In the genomic region with DNA sequence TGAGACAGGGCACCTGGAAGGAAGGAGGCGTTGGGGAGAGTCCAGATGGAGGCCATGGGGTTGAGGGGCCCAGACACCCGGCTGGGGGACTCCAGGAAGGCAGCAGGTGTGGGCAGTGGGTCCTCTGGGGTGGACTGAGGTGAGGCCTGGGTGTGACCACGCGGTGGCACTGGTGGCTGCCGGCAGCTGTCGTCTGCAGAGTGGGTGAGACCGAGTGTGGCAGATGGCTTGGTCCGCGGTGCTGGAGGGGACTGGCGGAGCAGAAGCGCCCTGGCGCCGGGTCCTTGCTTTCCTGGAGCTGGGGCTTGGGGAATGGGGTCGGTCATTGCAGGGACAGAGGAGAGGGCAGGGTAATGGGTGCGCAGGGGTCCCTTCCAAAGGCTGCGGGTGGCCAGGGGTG, we compare ENCODE assay signal across 8 cellular contexts. TPM values are rescaled to one million over a fixed set of nuclear protein-coding genes. Genes with fewer than 3 reads are reported as not detected.
DNase-seq lines count a peak whose midpoint lies in the region; ATAC-seq and TF ChIP-seq lines count a peak whose summit lies in the region.

No MANE protein-coding gene starts in this region.

- TF ChIP-seq CTCF in progenitor cell of endocrine pancreas (IDR thresholded peaks at IDR 0.05; ENCODE audit: unreplicated experiment), result no peak

- peaks cover 42% of the 10 kb centered on the region for H3K27me3 ChIP-seq in effector memory CD4-positive, alpha-beta T cell (replicated peaks; ENCODE audit: control insufficient read depth, insufficient read depth, low read length, poor library complexity, severe bottlenecking)
- no peaks in the 10 kb centered on the region for H3K27me3 ChIP-seq in MG63

- H3K36me3 Mint-ChIP-seq in progenitor cell of endocrine pancreas (ENCODE audit: insufficient read depth), result peaks cover 2% of the 10 kb centered on the region

- H3K27me3 Mint-ChIP-seq in progenitor cell of endocrine pancreas, result no peaks in the 10 kb centered on the region

- no peak overlapping the region for H3K27ac ChIP-seq in effector memory CD4-positive, alpha-beta T cell (ENCODE audit: insufficient read depth, low read length, poor library complexity, severe bottlenecking)

- peak overlapping the region; percentile 33 for H3K4me3 ChIP-seq in effector memory CD4-positive, alpha-beta T cell (ENCODE audit: insufficient read depth, low read depth, low read length, poor library complexity, severe bottlenecking)
- H3K4me3 ChIP-seq in MG63, result no peak overlapping the region

- H3K27ac Mint-ChIP-seq in progenitor cell of endocrine pancreas, result peak overlapping the region; percentile 85

- H3K9me3 ChIP-seq in effector memory CD4-positive, alpha-beta T cell (ENCODE audit: control insufficient read depth, low read length), result no peaks in the 10 kb centered on the region
- H3K9me3 ChIP-seq in MG63, result no peaks in the 10 kb centered on the region

- H3K9me3 Mint-ChIP-seq in progenitor cell of endocrine pancreas (ENCODE audit: low read depth), result no peaks in the 10 kb centered on the region

- H3K4me3 Mint-ChIP-seq in progenitor cell of endocrine pancreas (ENCODE audit: low read depth), result peak overlapping the region; percentile 56

- no peak for ATAC-seq in GM18868 (IDR thresholded peaks at IDR 0.05; ENCODE audit: unreplicated experiment)

- no peaks in the 10 kb centered on the region for H3K36me3 ChIP-seq in effector memory CD4-positive, alpha-beta T cell (ENCODE audit: control insufficient read depth, insufficient read depth, low read length)
- H3K36me3 ChIP-seq in MG63, result no peaks in the 10 kb centered on the region

- H3K4me1 ChIP-seq in effector memory CD4-positive, alpha-beta T cell (ENCODE audit: control insufficient read depth, insufficient read depth, low read length, poor library complexity, severe bottlenecking), result peaks cover 14% of the 10 kb centered on the region

- H3K4me1 Mint-ChIP-seq in progenitor cell of endocrine pancreas (ENCODE audit: low read depth), result peaks cover 7% of the 10 kb centered on the region

- DNase-seq in NOMO-1 treated with dmso at 0.1 percent for 144 hours (lab: John Stamatoyannopoulos, UW; ENCODE audit: unreplicated experiment), result peak; percentile 34
- DNase-seq in NOMO-1 (lab: John Stamatoyannopoulos, UW; ENCODE audit: unreplicated experiment in 2 of 2), result no peak
- peak; percentile 52 for DNase-seq in NCI-H2227 (lab: John Stamatoyannopoulos, UW; ENCODE audit: unreplicated experiment)
- no peak for DNase-seq in effector memory CD4-positive, alpha-beta T cell
- no peak for DNase-seq in progenitor cell of endocrine pancreas (ENCODE audit: low spot score, unreplicated experiment)
- no peak for DNase-seq in OCI-M2 (lab: John Stamatoyannopoulos, UW; ENCODE audit: unreplicated experiment)
- DNase-seq in MG63, result no peak

RNA-seq across cellular contexts. Expression of gene AGRN, which starts 12.5 kb away (rescaled TPM):
- total RNA-seq in progenitor cell of endocrine pancreas, result 330 and 335 TPM in 2 replicates
- 38.0 and 70.2 TPM in 2 replicates for total RNA-seq in MG63 (2014; rRNA removed; shearing (Covaris generic); ENCODE audit: low replicate concordance)

RNA-seq across cellular contexts. Expression of gene ISG15, which starts 19.1 kb away (rescaled TPM):
- 13.6 and 14.3 TPM in 2 replicates for total RNA-seq in progenitor cell of endocrine pancreas
- 68.0 and 98.4 TPM in 2 replicates for total RNA-seq in MG63 (2014; rRNA removed; shearing (Covaris generic); ENCODE audit: low replicate concordance)

RNA-seq across cellular contexts. Expression of gene HES4, which starts 32.5 kb away (rescaled TPM):
- total RNA-seq in progenitor cell of endocrine pancreas, result 83.8 and 87.4 TPM in 2 replicates
- 17.6 and 25.5 TPM in 2 replicates for total RNA-seq in MG63 (2014; rRNA removed; shearing (Covaris generic); ENCODE audit: low replicate concordance)

RNA-seq across cellular contexts. Expression of gene RNF223, which starts 41.7 kb away (rescaled TPM):
- total RNA-seq in progenitor cell of endocrine pancreas, result not detected in 2 replicates
- not detected in 2 replicates for total RNA-seq in MG63 (2014; rRNA removed; shearing (Covaris generic); ENCODE audit: low replicate concordance)

RNA-seq across cellular contexts. Expression of gene PERM1, which starts 50.5 kb away (rescaled TPM):
- not detected in 2 replicates for total RNA-seq in progenitor cell of endocrine pancreas
- 0.13 TPM in 1 of 2 replicates, not detected in the other for total RNA-seq in MG63 (2014; rRNA removed; shearing (Covaris generic); ENCODE audit: low replicate concordance)

Comparison
In these comparisons a context has a peak if more than half of its experiments do, and no peak if none do; other contexts are left out.
1. DNase-seq: peak in NOMO-1 treated with dmso at 0.1 percent for 144 hours (single experiment) and NCI-H2227 (single experiment); none in NOMO-1 (0 of 2), effector memory CD4-positive, alpha-beta T cell (0 of 3), progenitor cell of endocrine pancreas (single experiment), OCI-M2 (single experiment) and MG63 (single experiment).